ENCODE assay signal across 24 cellular contexts in genomic region chr10:60042959-60043358, GRCh38.
A peak's percentile ranks its signal among the peaks of the same experiment; 100 is the strongest.
DNase-seq lines count a peak whose midpoint lies in the region; ATAC-seq, FAIRE-seq and TF ChIP-seq lines count a peak whose summit lies in the region.
"Had no signal": no experiment of that assay in that cellular context is flagged by ENCODE, and none has a peak within 500 bp of the region (broad histone marks: within the 10 kb centered on the region; RNA-seq: fewer than 3 reads in every experiment).

No MANE protein-coding gene starts in this region.

- no peaks in the 10 kb centered on the region for H3K9me3 ChIP-seq in liver (ENCODE audit: control insufficient read depth in 4 of 4, low read length in 3 of 4)
- H3K9me3 ChIP-seq in HepG2 (ENCODE audit: low read length), result no peaks in the 10 kb centered on the region
- no peaks in the 10 kb centered on the region for H3K9me3 ChIP-seq in effector memory CD4-positive, alpha-beta T cell (ENCODE audit: control insufficient read depth, low read length)
- H3K9me3 ChIP-seq: BLaER1 treated with 17β-estradiol and CSF1 and Interleukin-3, amounts not matched to agents 10 nM and 100 nM; right atrium auricular region; spleen; thoracic aorta had no signal

- H2AFZ ChIP-seq in HepG2 (ENCODE audit: low read length), result no peak overlapping the region

- no peaks in the 10 kb centered on the region for H4K20me1 ChIP-seq in HepG2 (ENCODE audit: insufficient read depth, low read length)
- H4K20me1 ChIP-seq: BLaER1 treated with 17β-estradiol and CSF1 and Interleukin-3, amounts not matched to agents 10 nM and 100 nM had no signal

- H3K4me3 ChIP-seq in liver (ENCODE audit: low read depth in 1 of 3, low read length in 3 of 3) (no peak overlapping the region), HepG2 (replicated peaks in 1 of 3; ENCODE audit: insufficient read depth in 1 of 3, low read depth in 2 of 3, low read length in 3 of 3) (no peak overlapping the region)
- no peak overlapping the region for H3K4me3 ChIP-seq in effector memory CD4-positive, alpha-beta T cell (ENCODE audit: insufficient read depth, low read depth, low read length, poor library complexity, severe bottlenecking)
- H3K4me3 ChIP-seq: BLaER1 treated with 17β-estradiol and CSF1 and Interleukin-3, amounts not matched to agents 10 nM and 100 nM; right atrium auricular region; spleen; thoracic aorta had no signal

- H3K27me3 ChIP-seq in liver (ENCODE audit: control insufficient read depth in 4 of 4, insufficient read depth in 4 of 4, low read length in 3 of 4), result no peaks in the 10 kb centered on the region
- H3K27me3 ChIP-seq in HepG2 (ENCODE audit: control insufficient read depth in 1 of 2, insufficient read depth in 2 of 2, low read length in 2 of 2), result no peaks in the 10 kb centered on the region
- no peaks in the 10 kb centered on the region for H3K27me3 ChIP-seq in effector memory CD4-positive, alpha-beta T cell (replicated peaks; ENCODE audit: control insufficient read depth, insufficient read depth, low read length, poor library complexity, severe bottlenecking)
- H3K27me3 ChIP-seq: BLaER1 treated with 17β-estradiol and CSF1 and Interleukin-3, amounts not matched to agents 10 nM and 100 nM; right atrium auricular region; spleen had no signal

- H3K27ac ChIP-seq in liver (ENCODE audit: low read depth in 1 of 2, low read length in 2 of 2) (no peak overlapping the region), HepG2 (ENCODE audit: extremely low read length, insufficient read depth, low read length) (no peak overlapping the region)
- H3K27ac ChIP-seq in effector memory CD4-positive, alpha-beta T cell (ENCODE audit: insufficient read depth, low read length, poor library complexity, severe bottlenecking), result no peak overlapping the region
- H3K27ac ChIP-seq: BLaER1 treated with 17β-estradiol and CSF1 and Interleukin-3, amounts not matched to agents 10 nM and 100 nM; right atrium auricular region had no signal

- TF ChIP-seq RAD21 in liver (IDR thresholded peaks at IDR 0.05), result no peak
- TF ChIP-seq RAD21 in HepG2 (CRISPR knock-in tag; IDR thresholded peaks at IDR 0.05), result no peak

- TF ChIP-seq EP300 in HepG2 (IDR thresholded peaks at IDR 0.05; ENCODE audit: low read depth in 2 of 2, low read length in 2 of 2) (no peak), HepG2 (CRISPR knock-in tag; IDR thresholded peaks at IDR 0.05; ENCODE audit: borderline replicate concordance) (no peak)

- no peak overlapping the region for H3K9ac ChIP-seq in liver (ENCODE audit: low read depth in 1 of 2, low read length in 2 of 2)
- H3K9ac ChIP-seq in HepG2 (ENCODE audit: insufficient read depth, low read depth, low read length), result no peak overlapping the region
- H3K9ac ChIP-seq: BLaER1 treated with 17β-estradiol and CSF1 and Interleukin-3, amounts not matched to agents 10 nM and 100 nM had no signal

- FAIRE-seq in HepG2 (lab: Jason Lieb, UNC), result no peak
- FAIRE-seq in urothelium cell line (lab: Jason Lieb, UNC), result peak; percentile 35
- FAIRE-seq: frontal cortex, TTC549 had no signal

- 64% methylated on average over 2 of the region's 2 CpGs for WGBS in liver
- WGBS in HepG2 (ENCODE audit: low lambda C conversion rate), result 30% methylated on average over 2 of the region's 2 CpGs

- no peak for TF ChIP-seq POLR2A in HepG2 (IDR thresholded peaks at IDR 0.05; ENCODE audit: insufficient read depth in 1 of 2, low read depth in 2 of 2, low read length in 2 of 2)

- CTCF ChIA-PET in HepG2 (lab: Yijun Ruan, JAX; ENCODE audit: low intra/inter-chr PET ratio, low total read pairs), result no interaction called here

- no peak for ATAC-seq in HepG2
- ATAC-seq: activated CD4-positive, alpha-beta T cell treated with anti-CD3 and anti-CD28 coated beads for 36 hours; effector memory CD8-positive, alpha-beta T cell; natural killer cell treated with Interleukin-12 subunit alpha and Interleukin-12 subunit beta and Interleukin-15 and Interleukin-18, amount 100 ng/mL, for 72 hours had no signal

- intact Hi-C loops in HepG2 (cut with micrococcal nuclease; ENCODE audit: unreplicated experiment), result no loop called here

- no peaks in the 10 kb centered on the region for H3K79me2 ChIP-seq in HepG2 (ENCODE audit: insufficient read depth, low read length)

- H3K4me2 ChIP-seq in HepG2 (ENCODE audit: low read depth, low read length), result no peak overlapping the region
- H3K4me2 ChIP-seq: BLaER1 treated with 17β-estradiol and CSF1 and Interleukin-3, amounts not matched to agents 10 nM and 100 nM had no signal

- DNase-seq in HepG2 (ENCODE audit: low spot score) (no peak), NCI-H748 treated with DMSO at 0.1 percent for 48 hours (lab: John Stamatoyannopoulos, UW) (peak; percentile 28), kidney tubule cell (ENCODE audit: low spot score) (peak; percentile 5), urothelium cell line (ENCODE audit: low spot score) (no peak), OCI-M2 (lab: John Stamatoyannopoulos, UW; ENCODE audit: unreplicated experiment) (no peak)
- no peak for DNase-seq in effector memory CD4-positive, alpha-beta T cell
- DNase-seq in activated effector memory CD4-positive, alpha-beta T cell treated with Interleukin-2 at 50 U/mL for 16 hours, result no peak
- DNase-seq: activated CD4-positive, alpha-beta T cell treated with anti-CD3 and anti-CD28 coated beads for 36 hours; activated CD8-positive, alpha-beta memory T cell treated with anti-CD3 and anti-CD28 coated beads for 24 hours; activated T-cell treated with anti-CD3 and anti-CD28 coated beads, Interleukin-2, amount 50 U/mL, for 1 hour; effector memory CD8-positive, alpha-beta T cell; immature natural killer cell; KBM-7; RPMI8226; spleen; stimulated activated CD4-positive, alpha-beta T cell treated with anti-CD3 and anti-CD28 coated beads, Interleukin-4, amount 100 ng/mL, for 1 hour; stimulated activated naive B cell treated with anti-CD40 and anti-IgM and Interleukin-4, amounts not matched to agents 10 μg/mL and 1 μg/mL and 100 μg/mL, for 72 hours had no signal

- POLR2A ChIA-PET in HepG2 (lab: Yijun Ruan, JAX), result no interaction called here

- no TSS peak for BruUV-seq in HepG2 (replicated peaks; lab: Mats Ljungman, UMichigan)

- H3K4me1 ChIP-seq in liver (ENCODE audit: control insufficient read depth in 4 of 4, insufficient read depth in 4 of 4, low read length in 3 of 4) (peaks cover 0 to 9% (median 0%) of the 10 kb centered on the region in 4 donors), HepG2 (ENCODE audit: insufficient read depth, low read length) (no peaks in the 10 kb centered on the region)
- no peaks in the 10 kb centered on the region for H3K4me1 ChIP-seq in effector memory CD4-positive, alpha-beta T cell (ENCODE audit: control insufficient read depth, insufficient read depth, low read length, poor library complexity, severe bottlenecking)
- H3K4me1 ChIP-seq: BLaER1 treated with 17β-estradiol and CSF1 and Interleukin-3, amounts not matched to agents 10 nM and 100 nM had no signal

- in situ Hi-C loops in HepG2 (cut with HindIII; ENCODE audit: extremely low pct_ligation_motif_present, low pct_unique_long_range_greater_than_20kb), result loop anchor here (25.0 kb wide), 2 partner anchors 181 to 1256 kb away; no protein-coding TSS in a partner anchor

- TF ChIP-seq CTCF in liver (IDR thresholded peaks at IDR 0.05; ENCODE audit: low read depth, low read length, missing input control) (no peak), HepG2 (CRISPR knock-in tag; IDR thresholded peaks at IDR 0.05) (no peak)

- H3K36me3 ChIP-seq in liver (ENCODE audit: control insufficient read depth in 4 of 4, insufficient read depth in 3 of 4, low read depth in 1 of 4, low read length in 3 of 4), result no peaks in the 10 kb centered on the region
- no peaks in the 10 kb centered on the region for H3K36me3 ChIP-seq in HepG2 (replicated peaks in 1 of 2; ENCODE audit: control insufficient read depth in 1 of 2, insufficient read depth in 2 of 2, low read length in 2 of 2)
- peaks cover 10% of the 10 kb centered on the region for H3K36me3 ChIP-seq in effector memory CD4-positive, alpha-beta T cell (ENCODE audit: control insufficient read depth, insufficient read depth, low read length)
- H3K36me3 ChIP-seq: BLaER1 treated with 17β-estradiol and CSF1 and Interleukin-3, amounts not matched to agents 10 nM and 100 nM; right atrium auricular region; spleen; thoracic aorta had no signal

TF ChIP-seq in HepG2, 621 proteins besides CTCF, POLR2A, EP300 and RAD21 (continues in another document):
- TF ChIP-seq RARG (CRISPR knock-in tag; IDR thresholded peaks at IDR 0.05; ENCODE audit: low read depth) (no peak), MEF2D (CRISPR knock-in tag; IDR thresholded peaks at IDR 0.05) (no peak), ZNF547 (CRISPR knock-in tag; IDR thresholded peaks at IDR 0.05) (no peak), ZNF772 (CRISPR knock-in tag; IDR thresholded peaks at IDR 0.05) (no peak), ZBTB26 (CRISPR knock-in tag; IDR thresholded peaks at IDR 0.05; ENCODE audit: borderline replicate concordance) (no peak), LBX2 (CRISPR knock-in tag; IDR thresholded peaks at IDR 0.05; ENCODE audit: borderline replicate concordance) (no peak), ZNF513 (CRISPR knock-in tag; conservative IDR thresholded peaks at IDR 0.05) (no peak), PLRG1 (conservative IDR thresholded peaks at IDR 0.05) (no peak), ONECUT2 (CRISPR knock-in tag; IDR thresholded peaks at IDR 0.05) (no peak)

Comparison
In these comparisons a context has a peak if more than half of its experiments do, and no peak if none do; other contexts are left out.
1. DNase-seq: peak in NCI-H748 treated with DMSO at 0.1 percent for 48 hours (single experiment) and kidney tubule cell (single experiment); none in HepG2 (single experiment), urothelium cell line (single experiment), effector memory CD4-positive, alpha-beta T cell (0 of 3), OCI-M2 (single experiment) and activated effector memory CD4-positive, alpha-beta T cell treated with Interleukin-2 at 50 U/mL for 16 hours (single experiment).